In the genomic region with DNA sequence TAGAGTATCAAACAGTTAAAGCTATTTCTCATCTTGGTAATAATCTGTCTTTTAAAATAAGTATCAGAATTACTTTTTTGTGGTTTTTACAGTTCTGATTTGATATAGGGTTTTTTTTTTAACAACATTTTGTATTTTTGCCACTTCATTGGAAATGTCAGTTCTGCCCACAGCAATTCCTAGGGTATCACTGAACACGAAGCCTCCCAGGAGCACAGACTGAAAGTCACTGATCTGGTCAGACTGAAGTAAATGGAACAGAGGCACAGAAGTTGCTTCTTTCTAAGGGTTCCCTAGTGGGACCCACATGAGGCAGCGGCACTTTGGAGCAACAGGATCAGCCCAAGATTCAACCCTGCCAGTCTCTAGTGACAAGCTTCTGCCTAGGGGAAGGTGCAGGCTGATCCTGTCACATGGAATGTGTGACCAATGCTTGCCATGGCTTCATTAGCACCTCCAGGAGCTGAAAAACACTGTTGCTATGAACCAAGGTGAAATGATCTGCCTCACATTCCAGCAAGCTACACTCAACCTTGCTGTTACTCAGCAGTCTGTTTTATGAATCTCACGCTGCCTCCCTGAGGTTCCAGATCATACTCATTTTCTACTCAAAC, we compare ENCODE assay signal across 22 cellular contexts.
"Had no signal": no experiment of that assay in that cellular context is flagged by ENCODE, and none has a peak within 500 bp of the region (broad histone marks: within the 10 kb centered on the region; RNA-seq: fewer than 3 reads in every experiment).

No MANE protein-coding gene starts in this region.

- H3K9me3 ChIP-seq: left lung, neutrophil, ovary, psoas muscle, upper lobe of left lung had no signal

- H3K9me3 Mint-ChIP-seq: activated CD4-positive, alpha-beta memory T cell treated with anti-CD3 and anti-CD28 coated beads, Interleukin-2, amount 10 ng/mL, durations not matched to agents 7 days and 5 days; activated CD4-positive, alpha-beta T cell treated with anti-CD3 and anti-CD28 coated beads, Interleukin-2, amount 10 ng/mL, durations not matched to agents 24 days and 14 days; activated naive CD4-positive, alpha-beta T cell treated with anti-CD3 and anti-CD28 coated beads, Interleukin-2, amount 10 ng/mL, durations not matched to agents 7 days and 5 days; activated T-cell treated with anti-CD3 and anti-CD28 coated beads, Interleukin-2, amount 50 U/mL, for 72 hours had no signal

- H3K27ac ChIP-seq: left lung, neutrophil, ovary, psoas muscle, upper lobe of left lung had no signal

- DNase-seq: activated CD4-positive, alpha-beta memory T cell treated with anti-CD3 and anti-CD28 coated beads, Interleukin-2, amount 10 ng/mL, durations not matched to agents 7 days and 5 days; activated CD4-positive, alpha-beta T cell treated with anti-CD3 and anti-CD28 coated beads, Interleukin-2, amount 10 ng/mL, durations not matched to agents 24 days and 14 days; activated effector memory CD4-positive, alpha-beta T cell treated with anti-CD3 and anti-CD28 coated beads, Interleukin-2, amount 50 U/mL, for 16 hours; activated naive CD4-positive, alpha-beta T cell treated with anti-CD3 and anti-CD28 coated beads, Interleukin-2, amount 10 ng/mL, durations not matched to agents 7 days and 5 days; activated T-cell treated with anti-CD3 and anti-CD28 coated beads, Interleukin-2, amount 50 U/mL, for 72 hours; amygdala; cerebellar nuclear complex; cortex of kidney; kidney; left lung; mammary epithelial cell; midbrain; natural killer cell; ovary; psoas muscle; small intestine; stimulated activated CD4-positive, alpha-beta T cell treated with anti-CD3 and anti-CD28 coated beads, Interleukin-15, amount 100 ng/mL, for 24 hours; stimulated activated naive CD4-positive, alpha-beta T cell treated with Interleukin-2 at 50 U/mL for 16 hours; T-helper 1 cell; upper lobe of left lung had no signal

- H3K36me3 Mint-ChIP-seq: activated naive CD4-positive, alpha-beta T cell treated with anti-CD3 and anti-CD28 coated beads, Interleukin-2, amount 10 ng/mL, durations not matched to agents 7 days and 5 days; natural killer cell had no signal

- H3K4me3 Mint-ChIP-seq: activated CD4-positive, alpha-beta memory T cell treated with anti-CD3 and anti-CD28 coated beads, Interleukin-2, amount 10 ng/mL, durations not matched to agents 7 days and 5 days; activated CD4-positive, alpha-beta T cell treated with anti-CD3 and anti-CD28 coated beads, Interleukin-2, amount 10 ng/mL, durations not matched to agents 24 days and 14 days; activated naive CD4-positive, alpha-beta T cell treated with anti-CD3 and anti-CD28 coated beads, Interleukin-2, amount 10 ng/mL, durations not matched to agents 7 days and 5 days; activated T-cell treated with anti-CD3 and anti-CD28 coated beads, Interleukin-2, amount 50 U/mL, for 72 hours; natural killer cell had no signal

- ATAC-seq: left lung, natural killer cell, sciatic nerve had no signal

- H3K36me3 ChIP-seq: left lung, neutrophil, ovary, upper lobe of left lung had no signal

- H3K27me3 Mint-ChIP-seq: activated CD4-positive, alpha-beta memory T cell treated with anti-CD3 and anti-CD28 coated beads, Interleukin-2, amount 10 ng/mL, durations not matched to agents 7 days and 5 days; activated CD4-positive, alpha-beta T cell treated with anti-CD3 and anti-CD28 coated beads, Interleukin-2, amount 10 ng/mL, durations not matched to agents 24 days and 14 days; activated naive CD4-positive, alpha-beta T cell treated with anti-CD3 and anti-CD28 coated beads, Interleukin-2, amount 10 ng/mL, durations not matched to agents 7 days and 5 days had no signal

- H3K27me3 ChIP-seq: left lung, neutrophil, ovary, upper lobe of left lung had no signal

- H3K4me1 ChIP-seq: left lung, psoas muscle, upper lobe of left lung had no signal

- H3K4me3 ChIP-seq: left lung, ovary, psoas muscle, upper lobe of left lung had no signal

- H3K27ac Mint-ChIP-seq: activated CD4-positive, alpha-beta memory T cell treated with anti-CD3 and anti-CD28 coated beads, Interleukin-2, amount 10 ng/mL, durations not matched to agents 7 days and 5 days; activated CD4-positive, alpha-beta T cell treated with anti-CD3 and anti-CD28 coated beads, Interleukin-2, amount 10 ng/mL, durations not matched to agents 24 days and 14 days; activated naive CD4-positive, alpha-beta T cell treated with anti-CD3 and anti-CD28 coated beads, Interleukin-2, amount 10 ng/mL, durations not matched to agents 7 days and 5 days; activated T-cell treated with anti-CD3 and anti-CD28 coated beads, Interleukin-2, amount 50 U/mL, for 72 hours; natural killer cell had no signal

- H3K4me1 Mint-ChIP-seq: activated CD4-positive, alpha-beta memory T cell treated with anti-CD3 and anti-CD28 coated beads, Interleukin-2, amount 10 ng/mL, durations not matched to agents 7 days and 5 days; activated CD4-positive, alpha-beta T cell treated with anti-CD3 and anti-CD28 coated beads, Interleukin-2, amount 10 ng/mL, durations not matched to agents 24 days and 14 days; activated naive CD4-positive, alpha-beta T cell treated with anti-CD3 and anti-CD28 coated beads, Interleukin-2, amount 10 ng/mL, durations not matched to agents 7 days and 5 days; natural killer cell had no signal
